ENCODE assay signal across 30 cellular contexts in genomic region chr7:96962221-96962620, GRCh38. TPM values are rescaled to one million over a fixed set of nuclear protein-coding genes. Genes with fewer than 3 reads are reported as not detected.
DNase-seq lines count a peak whose midpoint lies in the region; ATAC-seq, FAIRE-seq and TF ChIP-seq lines count a peak whose summit lies in the region.
"Had no signal": no experiment of that assay in that cellular context is flagged by ENCODE, and none has a peak within 500 bp of the region (broad histone marks: within the 10 kb centered on the region; RNA-seq: fewer than 3 reads in every experiment).

No MANE protein-coding gene starts in this region.

- FAIRE-seq in HTR-8/SVneo (lab: Jason Lieb, UNC): no peak
- FAIRE-seq: K562 had no signal

- no peaks in the 10 kb centered on the region for H3K27me3 ChIP-seq in SJSA1 (replicated peaks)
- peaks cover 14% of the 10 kb centered on the region for H3K27me3 ChIP-seq in adrenal gland
- H3K27me3 ChIP-seq: right atrium auricular region, vagina had no signal

- WGBS in adrenal gland, 4 donors: 63 to 70% (median 66%) methylated on average over 7 of the region's 7 CpGs

- H3K9me3 ChIP-seq in SJSA1 (replicated peaks): no peaks in the 10 kb centered on the region
- no peaks in the 10 kb centered on the region for H3K9me3 ChIP-seq in adrenal gland (replicated peaks in 1 of 3)
- H3K9me3 ChIP-seq: right atrium auricular region, suprapubic skin, vagina had no signal

- H3K4me3 ChIP-seq in SJSA1 (no peak overlapping the region), adrenal gland (no peak overlapping the region)
- H3K4me3 ChIP-seq: dorsolateral prefrontal cortex, K562, right atrium auricular region, suprapubic skin, vagina had no signal

- no peak for ATAC-seq in GM21447 (IDR thresholded peaks at IDR 0.05; ENCODE audit: unreplicated experiment)
- ATAC-seq: K562; naive thymus-derived CD4-positive, alpha-beta T cell had no signal

- H3K36me3 ChIP-seq in SJSA1: no peaks in the 10 kb centered on the region
- no peaks in the 10 kb centered on the region for H3K36me3 ChIP-seq in adrenal gland (replicated peaks in 1 of 2)
- H3K36me3 ChIP-seq: right atrium auricular region, suprapubic skin, vagina had no signal

- peak; percentile 8 for DNase-seq in AG20443 (ENCODE audit: low spot score)
- peak; percentile 79 for DNase-seq in LHCN-M2 (ENCODE audit: low read depth)
- peak; percentile 66 to 74 for DNase-seq in SJSA1 (ENCODE audit: low read depth in 1 of 2, low spot score in 2 of 2)
- DNase-seq in hepatic stellate cell (ENCODE audit: low spot score): peak; percentile 4
- DNase-seq in GF-D8 (lab: John Stamatoyannopoulos, UW): no peak
- no peak for DNase-seq in HTR-8/SVneo (ENCODE audit: insufficient read length, low spot score)
- no peak for DNase-seq in adrenal gland
- DNase-seq: ACHN; activated CD4-positive, alpha-beta T cell treated with anti-CD3 and anti-CD28 coated beads for 1 hour; activated CD8-positive, alpha-beta memory T cell treated with anti-CD3 and anti-CD28 coated beads for 24 hours; activated naive CD4-positive, alpha-beta T cell treated with Interleukin-2 at 50 U/mL for 16 hours; activated T-cell treated with anti-CD3 and anti-CD28 coated beads, Interleukin-2, amount 50 U/mL, for 24 hours; amniotic stem cell; Calu3; central memory CD4-positive, alpha-beta T cell; dorsolateral prefrontal cortex; head of caudate nucleus; naive thymus-derived CD4-positive, alpha-beta T cell; NCI-H1092; NCI-H1930; T-helper 9 cell had no signal

- intact Hi-C loops in adrenal gland (cut with DNase I): no loop called here

- no peak for TF ChIP-seq POLR2A in adrenal gland (IDR thresholded peaks at IDR 0.05)

- peak overlapping the region; percentile 23 for H3K27ac ChIP-seq in SJSA1
- H3K27ac ChIP-seq in adrenal gland: no peak overlapping the region
- H3K27ac ChIP-seq: C4-2B, dorsolateral prefrontal cortex, right atrium auricular region, RWPE1, suprapubic skin, vagina had no signal

- TF ChIP-seq CTCF in adrenal gland (IDR thresholded peaks at IDR 0.05): no peak

- H3K4me1 ChIP-seq in SJSA1 (replicated peaks): peaks cover 18% of the 10 kb centered on the region
- no peaks in the 10 kb centered on the region for H3K4me1 ChIP-seq in adrenal gland (replicated peaks in 1 of 2)
- H3K4me1 ChIP-seq: right atrium auricular region, suprapubic skin, vagina had no signal

RNA-seq across cellular contexts. Expression of gene DLX6, which starts 43.1 kb away (rescaled TPM):
- total RNA-seq in LHCN-M2 (2014; rRNA removed) (0.06 TPM in 1 of 2 replicates, not detected in the other), adrenal gland (under 1 TPM in 2 of 8 donors, not detected in 6; 0.15 to 0.41 TPM)
- 0.11 TPM for polyA plus RNA-seq in LHCN-M2 (2012)
- 1.8 and 3.3 TPM in 2 replicates for total RNA-seq in SJSA1 (2014; rRNA removed; shearing (Covaris generic))
- not detected for polyA plus RNA-seq in adrenal gland
- total RNA-seq: G401; K562; mesenteric fat pad; naive thymus-derived CD4-positive, alpha-beta T cell; right atrium auricular region; vagina had no signal
- polyA plus RNA-seq: K562; naive thymus-derived CD4-positive, alpha-beta T cell had no signal

Comparison
In these comparisons a context has a peak if more than half of its experiments do, and no peak if none do; other contexts are left out.
1. DNase-seq: peak in AG20443 (single experiment), LHCN-M2 (single experiment), SJSA1 (2 of 2) and hepatic stellate cell (single experiment); none in GF-D8 (single experiment), HTR-8/SVneo (single experiment) and adrenal gland (0 of 7).